17 cellular contexts compared by ENCODE assay signal in the genomic region with DNA sequence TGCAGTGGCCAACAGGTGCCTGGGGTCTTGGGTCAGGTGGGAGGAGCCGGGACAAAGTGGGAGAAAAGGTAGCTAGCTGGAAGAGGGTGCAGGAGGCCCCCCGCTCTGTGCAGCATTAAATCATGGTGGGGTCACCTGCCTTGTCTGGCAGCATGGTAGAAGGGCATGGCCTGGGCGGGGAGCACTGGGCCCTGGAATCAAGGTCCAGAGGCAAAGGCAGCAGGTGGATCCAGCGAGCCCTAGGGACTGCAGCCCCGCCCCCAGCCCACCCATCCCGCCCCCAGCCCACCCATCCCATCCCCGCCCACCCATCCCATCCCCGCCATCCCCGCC. TPM values are rescaled to one million over a fixed set of nuclear protein-coding genes. Genes with fewer than 3 reads are reported as not detected.
A peak's percentile ranks its signal among the peaks of the same experiment; 100 is the strongest.
DNase-seq lines count a peak whose midpoint lies in the region; ATAC-seq, FAIRE-seq and TF ChIP-seq lines count a peak whose summit lies in the region.
"Had no signal": no experiment of that assay in that cellular context is flagged by ENCODE, and none has a peak within 500 bp of the region (broad histone marks: within the 10 kb centered on the region; RNA-seq: fewer than 3 reads in every experiment).

No MANE protein-coding gene starts in this region.

- H3K4me1 ChIP-seq in OCI-LY3 (ENCODE audit: low read length), result peaks cover 6% of the 10 kb centered on the region

- H3K4me3 Mint-ChIP-seq in activated naive CD4-positive, alpha-beta T cell treated with anti-CD3 and anti-CD28 coated beads for 36 hours, result peak overlapping the region; percentile 52
- H3K4me3 Mint-ChIP-seq in stimulated activated naive B cell treated with anti-CD40 and anti-IgM and Interleukin-4, amounts not matched to agents 10 μg/mL and 1 μg/mL and 100 μg/mL, for 72 hours, result peak overlapping the region; percentile 50 to 69

- H3K79me2 ChIP-seq in OCI-LY3 (ENCODE audit: low read length), result no peaks in the 10 kb centered on the region

- ATAC-seq in stimulated activated naive B cell treated with anti-CD40 and anti-IgM and Interleukin-4, amounts not matched to agents 10 μg/mL and 1 μg/mL and 100 μg/mL, for 72 hours (replicated peaks), result no peak
- no peak for ATAC-seq in HG02884 (IDR thresholded peaks at IDR 0.05; ENCODE audit: unreplicated experiment)

- H3K36me3 Mint-ChIP-seq in activated naive CD4-positive, alpha-beta T cell treated with anti-CD3 and anti-CD28 coated beads for 36 hours (ENCODE audit: low read depth), result no peaks in the 10 kb centered on the region
- H3K36me3 Mint-ChIP-seq in stimulated activated naive B cell treated with anti-CD40 and anti-IgM and Interleukin-4, amounts not matched to agents 10 μg/mL and 1 μg/mL and 100 μg/mL, for 72 hours, result peaks cover 5 to 11% of the 10 kb centered on the region in 2 donors

- peak overlapping the region; percentile 54 for H3K4me2 ChIP-seq in OCI-LY3 (ENCODE audit: low read length)

- H3K27ac ChIP-seq in OCI-LY3 (ENCODE audit: low read length), result no peak overlapping the region

- H3K27me3 Mint-ChIP-seq in activated naive CD4-positive, alpha-beta T cell treated with anti-CD3 and anti-CD28 coated beads for 36 hours (ENCODE audit: low read depth), result no peaks in the 10 kb centered on the region
- no peaks in the 10 kb centered on the region for H3K27me3 Mint-ChIP-seq in stimulated activated naive B cell treated with anti-CD40 and anti-IgM and Interleukin-4, amounts not matched to agents 10 μg/mL and 1 μg/mL and 100 μg/mL, for 72 hours

- H3K9ac ChIP-seq in OCI-LY3 (ENCODE audit: low read length), result no peak overlapping the region; the same call in 1 of the 2 replicates

- TF ChIP-seq POLR2A in H54 (IDR thresholded peaks at IDR 0.05; ENCODE audit: low read depth, low read length), result no peak

- no peaks in the 10 kb centered on the region for H3K27me3 ChIP-seq in OCI-LY3 (ENCODE audit: low read depth, low read length)
- H3K27me3 ChIP-seq: SJSA1, vagina had no signal

- H3K9me3 Mint-ChIP-seq in activated naive CD4-positive, alpha-beta T cell treated with anti-CD3 and anti-CD28 coated beads for 36 hours, result peaks cover 21% of the 10 kb centered on the region
- H3K9me3 Mint-ChIP-seq in stimulated activated naive B cell treated with anti-CD40 and anti-IgM and Interleukin-4, amounts not matched to agents 10 μg/mL and 1 μg/mL and 100 μg/mL, for 72 hours, result peaks cover 16 to 19% of the 10 kb centered on the region in 2 donors

- H3K27ac Mint-ChIP-seq in activated naive CD4-positive, alpha-beta T cell treated with anti-CD3 and anti-CD28 coated beads for 36 hours, result no peak overlapping the region
- peak overlapping the region; percentile 1 for H3K27ac Mint-ChIP-seq in stimulated activated naive B cell treated with anti-CD40 and anti-IgM and Interleukin-4, amounts not matched to agents 10 μg/mL and 1 μg/mL and 100 μg/mL, for 72 hours

- no peak overlapping the region for H2AFZ ChIP-seq in OCI-LY3 (ENCODE audit: low read depth, low read length)

- CTCF ChIA-PET in activated naive CD4-positive, alpha-beta T cell treated with anti-CD3 and anti-CD28 coated beads for 36 hours (lab: Charles Lee), result interaction anchor here (0.6 to 1.2 kb wide), 2 partner anchors 19 to 34 kb away, joined by 3 to 4 read pairs; no protein-coding TSS in a partner anchor

- no peak for DNase-seq in activated naive CD4-positive, alpha-beta T cell treated with anti-CD3 and anti-CD28 coated beads for 36 hours
- DNase-seq in activated naive CD4-positive, alpha-beta T cell (lab: John Stamatoyannopoulos, UW), result no peak
- DNase-seq in globus pallidus (ENCODE audit: low spot score) (peak; percentile 11), HCEC 1CT (no peak), H54 (ENCODE audit: insufficient read length, low spot score) (no peak)
- no peak for DNase-seq in stimulated activated naive B cell treated with anti-CD40 and anti-IgM and Interleukin-4, amounts not matched to agents 10 μg/mL and 1 μg/mL and 100 μg/mL, for 72 hours
- DNase-seq: DMS79 treated with DMSO at 0.1 percent for 48 hours, NCI-H2081 treated with DMSO at 0.1 percent for 48 hours had no signal

- H3K4me3 ChIP-seq in OCI-LY3 (ENCODE audit: low read length), result peak overlapping the region; percentile 41; the same call in 1 of the 2 replicates

- no peaks in the 10 kb centered on the region for H3K36me3 ChIP-seq in OCI-LY3 (replicated peaks; ENCODE audit: low read depth, low read length)
- H3K36me3 ChIP-seq: prostate gland, SJSA1, vagina had no signal

- FAIRE-seq in H54 (lab: Jason Lieb, UNC), result no peak
- FAIRE-seq: colon had no signal

- no peaks in the 10 kb centered on the region for H3K4me1 Mint-ChIP-seq in activated naive CD4-positive, alpha-beta T cell treated with anti-CD3 and anti-CD28 coated beads for 36 hours (ENCODE audit: low read depth)
- peaks cover 9 to 28% of the 10 kb centered on the region in 2 donors for H3K4me1 Mint-ChIP-seq in stimulated activated naive B cell treated with anti-CD40 and anti-IgM and Interleukin-4, amounts not matched to agents 10 μg/mL and 1 μg/mL and 100 μg/mL, for 72 hours

- intact Hi-C loops in activated naive CD4-positive, alpha-beta T cell treated with anti-CD3 and anti-CD28 coated beads for 36 hours (cut with micrococcal nuclease), result loop anchor here (5.0 kb wide), 1 partner anchor 35 kb away; no protein-coding TSS in a partner anchor

- no peak for TF ChIP-seq CTCF in OCI-LY3 (IDR thresholded peaks at IDR 0.05; ENCODE audit: low read depth, low read length)

- H4K20me1 ChIP-seq in OCI-LY3 (ENCODE audit: insufficient read depth, low read length), result no peaks in the 10 kb centered on the region

- no peaks in the 10 kb centered on the region for H3K9me3 ChIP-seq in OCI-LY3 (ENCODE audit: insufficient read depth, low read length)
- H3K9me3 ChIP-seq: prostate gland, SJSA1, vagina had no signal

RNA-seq across cellular contexts. Expression of gene TTLL10, which starts 16.7 kb away (rescaled TPM):
- total RNA-seq in activated naive CD4-positive, alpha-beta T cell treated with anti-CD3 and anti-CD28 coated beads for 36 hours, result not detected
- total RNA-seq: fibroblast of lung, LHCN-M2, mammary epithelial cell, SJSA1, vagina had no signal

RNA-seq across cellular contexts. Expression of gene C1orf159, which starts 41.1 kb away (rescaled TPM):
- total RNA-seq in activated naive CD4-positive, alpha-beta T cell treated with anti-CD3 and anti-CD28 coated beads for 36 hours, result 10 to 100 TPM; 14.9 to 18.6 TPM

RNA-seq across cellular contexts. Expression of gene TNFRSF18, which starts 49.4 kb away (rescaled TPM):
- 10 to 100 TPM; 30.7 to 31.0 TPM for total RNA-seq in activated naive CD4-positive, alpha-beta T cell treated with anti-CD3 and anti-CD28 coated beads for 36 hours
- total RNA-seq: LHCN-M2, SJSA1 had no signal

RNA-seq across cellular contexts. Expression of gene TNFRSF4, which starts 57.0 kb away (rescaled TPM):
- total RNA-seq in activated naive CD4-positive, alpha-beta T cell treated with anti-CD3 and anti-CD28 coated beads for 36 hours, result 100 to 1,000 TPM; 107 to 110 TPM
- total RNA-seq: SJSA1, vagina had no signal
